In the genomic region with DNA sequence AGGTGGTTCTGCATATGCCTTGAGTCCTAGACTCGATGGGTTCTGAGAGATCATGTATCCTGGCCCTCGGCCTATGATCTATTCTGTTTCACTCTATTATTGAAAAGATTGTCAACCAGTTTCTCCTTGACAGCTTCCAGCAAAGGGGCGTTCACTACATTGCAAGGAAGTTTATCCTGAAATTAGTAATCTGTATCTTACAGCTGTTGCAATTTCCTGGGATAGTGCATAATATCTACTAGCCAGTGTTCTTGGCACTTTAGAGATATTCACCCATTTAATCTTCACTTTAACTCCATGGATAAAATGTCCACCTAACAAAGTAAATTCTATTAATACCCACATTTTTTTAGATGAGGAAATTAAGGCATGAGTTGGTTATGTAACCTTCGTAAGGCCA, we compare ENCODE assay signal across 22 cellular contexts.
"Had no signal": no experiment of that assay in that cellular context is flagged by ENCODE, and none has a peak within 500 bp of the region (broad histone marks: within the 10 kb centered on the region; RNA-seq: fewer than 3 reads in every experiment).

No MANE protein-coding gene starts in this region.

- DNase-seq: dermis blood vessel endothelial cell; effector CD8-positive, alpha-beta T cell; effector memory CD8-positive, alpha-beta T cell; endodermal cell; erythroblast; esophagus squamous epithelium; foreskin fibroblast; foreskin melanocyte; gastrocnemius medialis; glutamatergic neuron; head of caudate nucleus; heart right ventricle; hippocampal formation; left cardiac atrium; left lung; left ventricle myocardium superior; lower lobe of right lung; mesendoderm; midbrain had no signal

- H3K4me1 Mint-ChIP-seq: endodermal cell had no signal

- H3K9me3 ChIP-seq: esophagus squamous epithelium, gastrocnemius medialis, heart right ventricle, left lung, lower lobe of right lung had no signal

- H3K4me3 Mint-ChIP-seq: effector memory CD8-positive, alpha-beta T cell; endodermal cell had no signal

- H3K27me3 ChIP-seq: esophagus squamous epithelium, gastrocnemius medialis, heart right ventricle, left lung had no signal

- H3K4me3 ChIP-seq: coronary artery, esophagus squamous epithelium, gastrocnemius medialis, heart right ventricle, left lung, lower lobe of right lung had no signal

- H3K27ac Mint-ChIP-seq: effector memory CD8-positive, alpha-beta T cell had no signal

- ATAC-seq: effector memory CD8-positive, alpha-beta T cell; esophagus mucosa; gastrocnemius medialis; heart right ventricle; left cardiac atrium; left ventricle myocardium superior; lower lobe of right lung had no signal

- H3K36me3 ChIP-seq: esophagus squamous epithelium, gastrocnemius medialis, heart right ventricle, left lung, lower lobe of right lung had no signal

- H3K4me1 ChIP-seq: esophagus squamous epithelium, gastrocnemius medialis, heart right ventricle, left lung, lower lobe of right lung had no signal

- H3K27me3 Mint-ChIP-seq: effector memory CD8-positive, alpha-beta T cell had no signal

- H3K9me3 Mint-ChIP-seq: endodermal cell had no signal

- H3K27ac ChIP-seq: coronary artery, epithelial cell of prostate, esophagus squamous epithelium, gastrocnemius medialis, heart right ventricle, left lung, lower lobe of right lung had no signal
